In the genomic region with DNA sequence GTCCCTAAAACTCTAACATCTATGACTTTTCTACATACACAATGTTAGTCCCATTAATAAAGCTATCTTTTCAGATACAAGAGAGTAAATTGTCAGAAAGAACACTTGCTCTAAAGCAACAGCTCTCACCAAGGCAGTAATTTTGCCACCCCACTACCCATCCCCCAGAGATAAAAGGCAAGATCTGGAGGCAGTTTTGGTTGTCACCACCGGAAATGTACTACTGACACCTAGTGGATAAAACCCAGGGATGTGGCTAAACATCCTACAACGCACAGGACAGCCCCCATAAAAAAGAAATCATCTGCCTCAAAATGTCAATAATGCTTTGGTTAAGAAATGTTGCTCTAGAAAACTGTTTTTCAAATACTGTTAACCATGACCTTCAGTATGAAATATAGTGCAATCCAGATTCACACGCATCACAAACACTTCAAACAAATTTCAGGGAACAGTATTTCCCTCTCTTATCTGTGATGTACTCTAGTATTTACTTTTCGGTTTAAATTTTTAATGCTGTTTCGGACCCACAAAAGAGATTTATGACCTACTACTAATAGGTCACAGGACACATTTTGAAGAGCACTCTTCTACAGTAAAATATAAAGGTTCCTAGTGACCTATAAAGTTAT, we compare ENCODE assay signal across 8 cellular contexts. TPM values are rescaled to one million over a fixed set of nuclear protein-coding genes. Genes with fewer than 3 reads are reported as not detected.
DNase-seq lines count a peak whose midpoint lies in the region; ATAC-seq lines count a peak whose summit lies in the region.

No MANE protein-coding gene starts in this region.

- H3K36me3 ChIP-seq in Karpas-422 (ENCODE audit: insufficient read depth, low read length) (no peaks in the 10 kb centered on the region), rectal smooth muscle tissue (ENCODE audit: control insufficient read depth, insufficient read depth, low read length) (no peaks in the 10 kb centered on the region)

- peak; percentile 44 for ATAC-seq in GM21526 (IDR thresholded peaks at IDR 0.05; ENCODE audit: low FRiP score, unreplicated experiment)

- H2AFZ ChIP-seq in Karpas-422 (ENCODE audit: low read length), result no peak overlapping the region

- H3K27me3 ChIP-seq in Karpas-422 (ENCODE audit: low read length) (no peaks in the 10 kb centered on the region), rectal smooth muscle tissue (ENCODE audit: control insufficient read depth, insufficient read depth, low read length) (no peaks in the 10 kb centered on the region)

- H3K9me2 ChIP-seq in Karpas-422 (replicated peaks; ENCODE audit: insufficient read depth, low read length), result no peaks in the 10 kb centered on the region

- intact Hi-C loops in head of caudate nucleus (cut with DNase I), result loop anchor here (5.0 kb wide), 1 partner anchor 173 kb away; no protein-coding TSS in a partner anchor

- no peak overlapping the region; the same call in 1 of the 2 replicates for H3K27ac ChIP-seq in Karpas-422 (ENCODE audit: low read length)
- peak overlapping the region; percentile 66 for H3K27ac ChIP-seq in rectal smooth muscle tissue (ENCODE audit: low read depth, low read length)

- DNase-seq in DMS 273 treated with DMSO at 0.1 percent for 48 hours (lab: John Stamatoyannopoulos, UW), result peak; percentile 6
- peak; percentile 89 for DNase-seq in Karpas-422
- peak; percentile 79 for DNase-seq in RKO (ENCODE audit: low spot score)
- DNase-seq in activated gamma-delta T cell treated with anti-CD3 and anti-CD28 coated beads, Interleukin-2, amount 50 U/mL, for 16 hours (ENCODE audit: low read depth), result peak; percentile 53
- DNase-seq in head of caudate nucleus, result peak in 29 of 42 donors; percentile 11 to 78 (median 45)
- DNase-seq in T1000 (lab: John Stamatoyannopoulos, UW), result no peak

- H3K4me1 ChIP-seq in Karpas-422 (ENCODE audit: low read length) (peaks cover 50% of the 10 kb centered on the region), rectal smooth muscle tissue (ENCODE audit: control insufficient read depth, insufficient read depth, low read length) (peaks cover 32% of the 10 kb centered on the region)

- H3K9ac ChIP-seq in Karpas-422 (ENCODE audit: low read length) (peak overlapping the region; percentile 19), rectal smooth muscle tissue (ENCODE audit: low read length) (no peak overlapping the region)

- H4K20me1 ChIP-seq in Karpas-422 (ENCODE audit: insufficient read depth, low read depth, low read length), result no peaks in the 10 kb centered on the region

- H3K4me3 ChIP-seq in Karpas-422 (ENCODE audit: low read length), result no peak overlapping the region
- no peak overlapping the region for H3K4me3 ChIP-seq in rectal smooth muscle tissue (ENCODE audit: low read length)

- no peaks in the 10 kb centered on the region for H3K9me3 ChIP-seq in Karpas-422 (ENCODE audit: low read length)

- peak overlapping the region; percentile 41 for H3K4me2 ChIP-seq in Karpas-422 (ENCODE audit: low read depth, low read length, poor library complexity, severe bottlenecking)

- peaks cover 96% of the 10 kb centered on the region for H3K79me2 ChIP-seq in Karpas-422 (ENCODE audit: low read length)

RNA-seq across cellular contexts. Expression of gene FBXL5, which starts 5.1 kb away (rescaled TPM):
- 35.6 and 78.2 TPM in 2 replicates for total RNA-seq in Karpas-422 (2014; rRNA removed; shearing (Covaris generic); ENCODE audit: low replicate concordance)

RNA-seq across cellular contexts. Expression of gene FAM200B, which starts 31.6 kb away (rescaled TPM):
- total RNA-seq in Karpas-422 (2014; rRNA removed; shearing (Covaris generic); ENCODE audit: low replicate concordance), result 15.1 and 18.3 TPM in 2 replicates

RNA-seq across cellular contexts. Expression of gene BST1, which starts 52.8 kb away (rescaled TPM):
- not detected in 2 replicates for total RNA-seq in Karpas-422 (2014; rRNA removed; shearing (Covaris generic); ENCODE audit: low replicate concordance)
